Comparison of ENCODE assay signal across 20 cellular contexts in genomic region chr18:28767781-28768211, GRCh38.
A peak's percentile ranks its signal among the peaks of the same experiment; 100 is the strongest.
DNase-seq lines count a peak whose midpoint lies in the region; ATAC-seq, FAIRE-seq and TF ChIP-seq lines count a peak whose summit lies in the region.
"Had no signal": no experiment of that assay in that cellular context is flagged by ENCODE, and none has a peak within 500 bp of the region (broad histone marks: within the 10 kb centered on the region; RNA-seq: fewer than 3 reads in every experiment).

No MANE protein-coding gene starts in this region.

- H3K4me3 ChIP-seq in breast epithelium (no peak overlapping the region), fibroblast of the aortic adventitia (ENCODE audit: low read depth, low read length) (no peak overlapping the region)
- H3K4me3 ChIP-seq: adrenal gland, lower lobe of right lung, upper lobe of left lung had no signal

- no peaks in the 10 kb centered on the region for H3K27me3 ChIP-seq in breast epithelium
- H3K27me3 ChIP-seq: adrenal gland, upper lobe of left lung had no signal

- no peak for FAIRE-seq in GM12891 (lab: Jason Lieb, UNC)

- TF ChIP-seq CTCF in MCF 10A (IDR thresholded peaks at IDR 0.05; ENCODE audit: unreplicated experiment) (no peak), breast epithelium (IDR thresholded peaks at IDR 0.05) (no peak), fibroblast of the aortic adventitia (IDR thresholded peaks at IDR 0.05; ENCODE audit: insufficient read depth, low read length) (no peak)

- H3K9me3 ChIP-seq in breast epithelium, result no peaks in the 10 kb centered on the region
- H3K9me3 ChIP-seq: adrenal gland, lower lobe of right lung, upper lobe of left lung had no signal

- ATAC-seq in stimulated activated effector memory CD8-positive, alpha-beta T cell treated with anti-CD3 and anti-CD28 coated beads, Interleukin-12 subunit alpha, Interleukin-12 subunit beta, amount 100 ng/mL, for 72 hours, result peak; percentile 45
- no peak for ATAC-seq in stimulated activated naive CD8-positive, alpha-beta T cell treated with anti-CD3 and anti-CD28 coated beads, Interleukin-15, Interleukin-2, amounts not matched to agents 100 U/mL and 50 U/mL, for 24 hours
- ATAC-seq: effector memory CD8-positive, alpha-beta T cell; lower lobe of right lung had no signal

- no peaks in the 10 kb centered on the region for H3K36me3 Mint-ChIP-seq in MCF 10A (ENCODE audit: insufficient read depth, unreplicated experiment)
- H3K36me3 Mint-ChIP-seq in stimulated activated effector memory CD8-positive, alpha-beta T cell treated with anti-CD3 and anti-CD28 coated beads, Interleukin-12 subunit alpha, Interleukin-12 subunit beta, amount 100 ng/mL, for 72 hours, result no peaks in the 10 kb centered on the region

- H3K4me3 Mint-ChIP-seq in MCF 10A (ENCODE audit: unreplicated experiment), result no peak overlapping the region
- no peak overlapping the region for H3K4me3 Mint-ChIP-seq in stimulated activated effector memory CD8-positive, alpha-beta T cell treated with anti-CD3 and anti-CD28 coated beads, Interleukin-12 subunit alpha, Interleukin-12 subunit beta, amount 100 ng/mL, for 72 hours
- H3K4me3 Mint-ChIP-seq: activated T-cell treated with anti-CD3 and anti-CD28 coated beads, Interleukin-2, amount 50 U/mL, for 24 hours; effector memory CD8-positive, alpha-beta T cell had no signal

- CTCF ChIA-PET in MCF 10A (lab: Yijun Ruan, JAX), result interaction anchor here (0.6 kb wide), 2 partner anchors 213 to 752 kb away, joined by 3 read pairs; no protein-coding TSS in a partner anchor

- POLR2A ChIA-PET in MCF 10A (lab: Yijun Ruan, JAX), result interaction anchor here (0.7 to 1.6 kb wide), 3 partner anchors 24 to 484 kb away, joined by 3 to 6 read pairs (median 3); no protein-coding TSS in a partner anchor

- no peak overlapping the region for H3K27ac ChIP-seq in breast epithelium
- H3K27ac ChIP-seq: 22Rv1, adrenal gland, lower lobe of right lung, parathyroid adenoma, upper lobe of left lung had no signal

- H3K4me1 Mint-ChIP-seq in MCF 10A (ENCODE audit: insufficient read depth, unreplicated experiment), result peaks cover 6% of the 10 kb centered on the region
- no peaks in the 10 kb centered on the region for H3K4me1 Mint-ChIP-seq in stimulated activated effector memory CD8-positive, alpha-beta T cell treated with anti-CD3 and anti-CD28 coated beads, Interleukin-12 subunit alpha, Interleukin-12 subunit beta, amount 100 ng/mL, for 72 hours

- TF ChIP-seq POLR2A in breast epithelium (IDR thresholded peaks at IDR 0.05), result no peak
- TF ChIP-seq POLR2A in GM12891 (IDR thresholded peaks at IDR 0.05; ENCODE audit: low read depth, low read length), result no peak

- BruUV-seq in MCF 10A (replicated peaks; lab: Mats Ljungman, UMichigan), result no TSS peak

- intact Hi-C loops in MCF 10A (cut with micrococcal nuclease), result no loop called here
- intact Hi-C loops in breast epithelium (cut with DNase I; ENCODE audit: low total_unique reads), result no loop called here

- no peaks in the 10 kb centered on the region for H3K36me3 ChIP-seq in breast epithelium
- H3K36me3 ChIP-seq: adrenal gland, lower lobe of right lung, upper lobe of left lung had no signal

- H3K27ac Mint-ChIP-seq in MCF 10A (ENCODE audit: low read depth, unreplicated experiment), result peak overlapping the region; percentile 29
- no peak overlapping the region for H3K27ac Mint-ChIP-seq in stimulated activated effector memory CD8-positive, alpha-beta T cell treated with anti-CD3 and anti-CD28 coated beads, Interleukin-12 subunit alpha, Interleukin-12 subunit beta, amount 100 ng/mL, for 72 hours
- H3K27ac Mint-ChIP-seq: activated T-cell treated with anti-CD3 and anti-CD28 coated beads, Interleukin-2, amount 50 U/mL, for 24 hours; effector memory CD8-positive, alpha-beta T cell had no signal

- H3K9me3 Mint-ChIP-seq in MCF 10A (ENCODE audit: unreplicated experiment), result no peaks in the 10 kb centered on the region
- peaks cover 11% of the 10 kb centered on the region for H3K9me3 Mint-ChIP-seq in stimulated activated effector memory CD8-positive, alpha-beta T cell treated with anti-CD3 and anti-CD28 coated beads, Interleukin-12 subunit alpha, Interleukin-12 subunit beta, amount 100 ng/mL, for 72 hours

- H3K27me3 Mint-ChIP-seq in MCF 10A (ENCODE audit: insufficient read depth, unreplicated experiment), result no peaks in the 10 kb centered on the region
- H3K27me3 Mint-ChIP-seq: activated T-cell treated with anti-CD3 and anti-CD28 coated beads, Interleukin-2, amount 50 U/mL, for 24 hours; effector memory CD8-positive, alpha-beta T cell had no signal

- peak; percentile 44 for DNase-seq in MCF 10A (ENCODE audit: unreplicated experiment)
- DNase-seq in breast epithelium (ENCODE audit: low spot score in 2 of 2), result no peak
- peak; percentile 77 for DNase-seq in amniotic epithelial cell (ENCODE audit: low read depth)
- DNase-seq in fibroblast of the aortic adventitia (ENCODE audit: low read depth), result peak; percentile 84
- DNase-seq in stimulated activated effector memory CD8-positive, alpha-beta T cell treated with anti-CD3 and anti-CD28 coated beads, Interleukin-12 subunit alpha, Interleukin-12 subunit beta, amount 100 ng/mL, for 72 hours (ENCODE audit: low spot score in 2 of 2), result no peak
- no peak for DNase-seq in GM12891 (ENCODE audit: insufficient read length, low spot score)
- DNase-seq in activated CD4-positive, CD25-positive, alpha-beta regulatory T cell treated with anti-CD3 and anti-CD28 coated beads, Interleukin-2, amount 50 U/mL, for 72 hours, result no peak
- no peak for DNase-seq in stimulated activated naive CD8-positive, alpha-beta T cell treated with anti-CD3 and anti-CD28 coated beads, Interleukin-15, Interleukin-2, amounts not matched to agents 100 U/mL and 50 U/mL, for 24 hours
- DNase-seq: activated CD4-positive, alpha-beta T cell treated with anti-CD3 and anti-CD28 coated beads for 1 hour; activated T-cell treated with anti-CD3 and anti-CD28 coated beads, Interleukin-2, amount 50 U/mL, for 24 hours; adrenal gland; effector memory CD8-positive, alpha-beta T cell; hypothalamus; lower lobe of right lung; NCI-H2107; stimulated activated CD4-positive, alpha-beta T cell treated with anti-CD3 and anti-CD28 coated beads, Interleukin-15, amount 100 ng/mL, for 24 hours; T-helper 1 cell; upper lobe of left lung had no signal

- H3K4me1 ChIP-seq in breast epithelium, result no peaks in the 10 kb centered on the region
- H3K4me1 ChIP-seq: adrenal gland, lower lobe of right lung, parathyroid adenoma, upper lobe of left lung had no signal

TF ChIP-seq in GM12891, 5 proteins besides CTCF, POLR2A, EP300 and RAD21:
- TF ChIP-seq POU2F2 (IDR thresholded peaks at IDR 0.05; ENCODE audit: low read depth, low read length), result no peak
- TF ChIP-seq TAF1 (IDR thresholded peaks at IDR 0.05; ENCODE audit: low read depth, low read length), result no peak
- no peak for TF ChIP-seq POLR2AphosphoS5 (IDR thresholded peaks at IDR 0.05; ENCODE audit: low read depth, low read length)
- TF ChIP-seq PAX5 (IDR thresholded peaks at IDR 0.05; ENCODE audit: insufficient read depth, low read length, severe bottlenecking), result no peak
- no peak for TF ChIP-seq SPI1 (IDR thresholded peaks at IDR 0.05; ENCODE audit: low read depth, low read length)

Comparison
In these comparisons a context has a peak if more than half of its experiments do, and no peak if none do; other contexts are left out.
1. DNase-seq: peak in MCF 10A (single experiment), amniotic epithelial cell (single experiment) and fibroblast of the aortic adventitia (single experiment); none in breast epithelium (0 of 2), stimulated activated effector memory CD8-positive, alpha-beta T cell treated with anti-CD3 and anti-CD28 coated beads, Interleukin-12 subunit alpha, Interleukin-12 subunit beta, amount 100 ng/mL, for 72 hours (0 of 2), GM12891 (single experiment), activated CD4-positive, CD25-positive, alpha-beta regulatory T cell treated with anti-CD3 and anti-CD28 coated beads, Interleukin-2, amount 50 U/mL, for 72 hours (single experiment) and stimulated activated naive CD8-positive, alpha-beta T cell treated with anti-CD3 and anti-CD28 coated beads, Interleukin-15, Interleukin-2, amounts not matched to agents 100 U/mL and 50 U/mL, for 24 hours (single experiment).